Comparison of ENCODE assay signal across 21 cellular contexts in genomic region chr3:71854096-71854495, GRCh38.
DNase-seq lines count a peak whose midpoint lies in the region; ATAC-seq, FAIRE-seq and TF ChIP-seq lines count a peak whose summit lies in the region.
"Had no signal": no experiment of that assay in that cellular context is flagged by ENCODE, and none has a peak within 500 bp of the region (broad histone marks: within the 10 kb centered on the region; RNA-seq: fewer than 3 reads in every experiment).

No MANE protein-coding gene starts in this region.

- H3K36me3 Mint-ChIP-seq in T-helper 2 cell treated with Interferon-gamma antibody and Interleukin-4, amounts not matched to agents 5 μg/mL and 100 μg/mL, for 36 hours (ENCODE audit: low read depth), result no peaks in the 10 kb centered on the region
- H3K36me3 Mint-ChIP-seq: CD8-positive, alpha-beta T cell had no signal

- FAIRE-seq in K562 (lab: Jason Lieb, UNC), result no peak
- FAIRE-seq: GM12878 had no signal

- H3K9me3 Mint-ChIP-seq in T-helper 2 cell treated with Interferon-gamma antibody and Interleukin-4, amounts not matched to agents 5 μg/mL and 100 μg/mL, for 36 hours, result no peaks in the 10 kb centered on the region
- H3K9me3 Mint-ChIP-seq: CD8-positive, alpha-beta T cell; GM23338; HFFc6 had no signal

- no peak overlapping the region for H3K4me3 Mint-ChIP-seq in T-helper 2 cell treated with Interferon-gamma antibody and Interleukin-4, amounts not matched to agents 5 μg/mL and 100 μg/mL, for 36 hours
- H3K4me3 Mint-ChIP-seq: B cell; CD8-positive, alpha-beta T cell; GM23338; HFFc6 had no signal

- no peak for TF ChIP-seq POLR2A in NB4 (IDR thresholded peaks at IDR 0.05; ENCODE audit: extremely low read depth, insufficient read length)
- TF ChIP-seq POLR2A in K562 (conservative IDR thresholded peaks at IDR 0.05), result no peak

- in situ Hi-C loops in K562 (cut with MboI), result loop anchor here (5.0 kb wide), 1 partner anchor 122 kb away; no protein-coding TSS in a partner anchor

- H3K9me3 ChIP-seq in K562 (replicated peaks; ENCODE audit: control insufficient read depth, insufficient read depth, low read depth, low read length), result no peaks in the 10 kb centered on the region

- peaks cover 15% of the 10 kb centered on the region for H3K27me3 Mint-ChIP-seq in T-helper 2 cell treated with Interferon-gamma antibody and Interleukin-4, amounts not matched to agents 5 μg/mL and 100 μg/mL, for 36 hours (ENCODE audit: low read depth)

- intact Hi-C loops in K562 (cut with micrococcal nuclease) (no loop called here), sciatic nerve (cut with DNase I) (no loop called here)

- H3K4me3 ChIP-seq in NB4 (ENCODE audit: low read depth, low read length) (no peak overlapping the region), K562 (no peak overlapping the region)
- H3K4me3 ChIP-seq: BLaER1 treated with 17β-estradiol and CSF1 and Interleukin-3, amounts not matched to agents 10 nM and 100 nM; GM12878; GM23338 had no signal

- no peak overlapping the region for H3K27ac ChIP-seq in K562 (ENCODE audit: extremely low read depth, low read depth, low read length)
- H3K27ac ChIP-seq: BLaER1 treated with 17β-estradiol and CSF1 and Interleukin-3, amounts not matched to agents 10 nM and 100 nM; HL-60 had no signal

- peaks cover 10 to 25% of the 10 kb centered on the region in 2 experiments; a peak in 4 of 5 replicates for H3K27me3 ChIP-seq in K562 (ENCODE audit: control insufficient read depth in 2 of 2, insufficient read depth in 2 of 2, low read length in 2 of 2)
- H3K27me3 ChIP-seq: BLaER1 treated with 17β-estradiol and CSF1 and Interleukin-3, amounts not matched to agents 10 nM and 100 nM had no signal

- no peak for TF ChIP-seq EP300 in K562 (IDR thresholded peaks at IDR 0.05; ENCODE audit: low read length)

- no peak overlapping the region for H3K9ac ChIP-seq in K562 (ENCODE audit: insufficient read depth in 1 of 2, low read depth in 2 of 2, low read length in 2 of 2)
- H3K9ac ChIP-seq: BLaER1 treated with 17β-estradiol and CSF1 and Interleukin-3, amounts not matched to agents 10 nM and 100 nM had no signal

- H3K27ac Mint-ChIP-seq in T-helper 2 cell treated with Interferon-gamma antibody and Interleukin-4, amounts not matched to agents 5 μg/mL and 100 μg/mL, for 36 hours, result no peak overlapping the region
- H3K27ac Mint-ChIP-seq: B cell; CD8-positive, alpha-beta T cell; GM23338; HFFc6 had no signal

- POLR2A ChIA-PET in K562 (lab: Yijun Ruan, JAX), result interaction anchor here (0.8 kb wide), 1 partner anchor 105 kb away, joined by 3 read pairs; no protein-coding TSS in a partner anchor

- TF ChIP-seq CTCF in NB4 (IDR thresholded peaks at IDR 0.05; ENCODE audit: low read depth, low read length) (no peak), K562 (IDR thresholded peaks at IDR 0.05 in 2 of 3, conservative IDR thresholded peaks at IDR 0.05 in 1 of 3; ENCODE audit: insufficient read depth in 2 of 3, low read depth in 1 of 3, low read length in 3 of 3) (no peak)

- no peaks in the 10 kb centered on the region for H3K36me3 ChIP-seq in K562 (ENCODE audit: control insufficient read depth, insufficient read depth, low read length)
- H3K36me3 ChIP-seq: BLaER1 treated with 17β-estradiol and CSF1 and Interleukin-3, amounts not matched to agents 10 nM and 100 nM had no signal

- ATAC-seq in K562 (no peak), left lobe of liver (peak; percentile 44), sciatic nerve (peak; percentile 28)
- ATAC-seq: CD8-positive, alpha-beta T cell; GM12878; GM23338; HCT116 had no signal

- CTCF ChIA-PET in K562 (lab: Yijun Ruan, JAX; ENCODE audit: low intra/inter-chr PET ratio), result no interaction called here

- 0% methylated on average over 5 of the region's 5 CpGs for WGBS in K562 (ENCODE audit: insufficient coverage, low coverage, missing lambda C conversion rate)

- no peaks in the 10 kb centered on the region for H3K79me2 ChIP-seq in K562 (ENCODE audit: control insufficient read depth, insufficient read depth, low read length)

- no peak for TF ChIP-seq RAD21 in K562 (CRISPR knock-in tag; conservative IDR thresholded peaks at IDR 0.05 in 1 of 2, IDR thresholded peaks at IDR 0.05 in 1 of 2)

- H2AFZ ChIP-seq in K562 (ENCODE audit: low read depth, low read length), result no peak overlapping the region
- H2AFZ ChIP-seq: GM23338 had no signal

- H3K9me1 ChIP-seq in K562 (ENCODE audit: control insufficient read depth, insufficient read depth, low read length), result no peaks in the 10 kb centered on the region

- no peak overlapping the region for H3K4me2 ChIP-seq in K562 (ENCODE audit: insufficient read depth, low read length)
- H3K4me2 ChIP-seq: GM23338 had no signal

- H3K4me1 Mint-ChIP-seq in T-helper 2 cell treated with Interferon-gamma antibody and Interleukin-4, amounts not matched to agents 5 μg/mL and 100 μg/mL, for 36 hours (ENCODE audit: low read depth), result peaks cover 3% of the 10 kb centered on the region
- H3K4me1 Mint-ChIP-seq: B cell had no signal

- DNase-seq in NB4 (ENCODE audit: low read depth), result peak; percentile 5
- DNase-seq in K562 (ENCODE audit: extremely low read depth in 1 of 4, low spot score in 3 of 4), result no peak
- DNase-seq in left lobe of liver (ENCODE audit: low spot score), result no peak
- no peak for DNase-seq in sciatic nerve (ENCODE audit: low spot score)
- no peak for DNase-seq in activated CD4-positive, alpha-beta T cell treated with anti-CD3 and anti-CD28 coated beads for 48 hours
- DNase-seq in T-helper 2 cell treated with Interferon-gamma antibody and Interleukin-4, amounts not matched to agents 5 μg/mL and 100 μg/mL, for 36 hours (ENCODE audit: low spot score), result no peak
- DNase-seq in RKO (ENCODE audit: low spot score), result no peak
- DNase-seq: CD8-positive, alpha-beta T cell; DMS 273 treated with DMSO at 0.1 percent for 48 hours; DMS53; DND-41; EL; H7; HFFc6; IMR-90 had no signal

- BruUV-seq in K562 (replicated peaks; lab: Mats Ljungman, UMichigan), result no TSS peak

- H4K20me1 ChIP-seq in K562 (replicated peaks; ENCODE audit: control insufficient read depth, insufficient read depth, low read length), result no peaks in the 10 kb centered on the region
- H4K20me1 ChIP-seq: BLaER1 treated with 17β-estradiol and CSF1 and Interleukin-3, amounts not matched to agents 10 nM and 100 nM had no signal

- no peaks in the 10 kb centered on the region for H3K4me1 ChIP-seq in K562 (replicated peaks in 1 of 2; ENCODE audit: control insufficient read depth in 2 of 2, insufficient read depth in 2 of 2, low read length in 2 of 2)

TF ChIP-seq in K562, 482 proteins besides CTCF, POLR2A, EP300 and RAD21 (continues in another document):
- TF ChIP-seq, protein P1, sequence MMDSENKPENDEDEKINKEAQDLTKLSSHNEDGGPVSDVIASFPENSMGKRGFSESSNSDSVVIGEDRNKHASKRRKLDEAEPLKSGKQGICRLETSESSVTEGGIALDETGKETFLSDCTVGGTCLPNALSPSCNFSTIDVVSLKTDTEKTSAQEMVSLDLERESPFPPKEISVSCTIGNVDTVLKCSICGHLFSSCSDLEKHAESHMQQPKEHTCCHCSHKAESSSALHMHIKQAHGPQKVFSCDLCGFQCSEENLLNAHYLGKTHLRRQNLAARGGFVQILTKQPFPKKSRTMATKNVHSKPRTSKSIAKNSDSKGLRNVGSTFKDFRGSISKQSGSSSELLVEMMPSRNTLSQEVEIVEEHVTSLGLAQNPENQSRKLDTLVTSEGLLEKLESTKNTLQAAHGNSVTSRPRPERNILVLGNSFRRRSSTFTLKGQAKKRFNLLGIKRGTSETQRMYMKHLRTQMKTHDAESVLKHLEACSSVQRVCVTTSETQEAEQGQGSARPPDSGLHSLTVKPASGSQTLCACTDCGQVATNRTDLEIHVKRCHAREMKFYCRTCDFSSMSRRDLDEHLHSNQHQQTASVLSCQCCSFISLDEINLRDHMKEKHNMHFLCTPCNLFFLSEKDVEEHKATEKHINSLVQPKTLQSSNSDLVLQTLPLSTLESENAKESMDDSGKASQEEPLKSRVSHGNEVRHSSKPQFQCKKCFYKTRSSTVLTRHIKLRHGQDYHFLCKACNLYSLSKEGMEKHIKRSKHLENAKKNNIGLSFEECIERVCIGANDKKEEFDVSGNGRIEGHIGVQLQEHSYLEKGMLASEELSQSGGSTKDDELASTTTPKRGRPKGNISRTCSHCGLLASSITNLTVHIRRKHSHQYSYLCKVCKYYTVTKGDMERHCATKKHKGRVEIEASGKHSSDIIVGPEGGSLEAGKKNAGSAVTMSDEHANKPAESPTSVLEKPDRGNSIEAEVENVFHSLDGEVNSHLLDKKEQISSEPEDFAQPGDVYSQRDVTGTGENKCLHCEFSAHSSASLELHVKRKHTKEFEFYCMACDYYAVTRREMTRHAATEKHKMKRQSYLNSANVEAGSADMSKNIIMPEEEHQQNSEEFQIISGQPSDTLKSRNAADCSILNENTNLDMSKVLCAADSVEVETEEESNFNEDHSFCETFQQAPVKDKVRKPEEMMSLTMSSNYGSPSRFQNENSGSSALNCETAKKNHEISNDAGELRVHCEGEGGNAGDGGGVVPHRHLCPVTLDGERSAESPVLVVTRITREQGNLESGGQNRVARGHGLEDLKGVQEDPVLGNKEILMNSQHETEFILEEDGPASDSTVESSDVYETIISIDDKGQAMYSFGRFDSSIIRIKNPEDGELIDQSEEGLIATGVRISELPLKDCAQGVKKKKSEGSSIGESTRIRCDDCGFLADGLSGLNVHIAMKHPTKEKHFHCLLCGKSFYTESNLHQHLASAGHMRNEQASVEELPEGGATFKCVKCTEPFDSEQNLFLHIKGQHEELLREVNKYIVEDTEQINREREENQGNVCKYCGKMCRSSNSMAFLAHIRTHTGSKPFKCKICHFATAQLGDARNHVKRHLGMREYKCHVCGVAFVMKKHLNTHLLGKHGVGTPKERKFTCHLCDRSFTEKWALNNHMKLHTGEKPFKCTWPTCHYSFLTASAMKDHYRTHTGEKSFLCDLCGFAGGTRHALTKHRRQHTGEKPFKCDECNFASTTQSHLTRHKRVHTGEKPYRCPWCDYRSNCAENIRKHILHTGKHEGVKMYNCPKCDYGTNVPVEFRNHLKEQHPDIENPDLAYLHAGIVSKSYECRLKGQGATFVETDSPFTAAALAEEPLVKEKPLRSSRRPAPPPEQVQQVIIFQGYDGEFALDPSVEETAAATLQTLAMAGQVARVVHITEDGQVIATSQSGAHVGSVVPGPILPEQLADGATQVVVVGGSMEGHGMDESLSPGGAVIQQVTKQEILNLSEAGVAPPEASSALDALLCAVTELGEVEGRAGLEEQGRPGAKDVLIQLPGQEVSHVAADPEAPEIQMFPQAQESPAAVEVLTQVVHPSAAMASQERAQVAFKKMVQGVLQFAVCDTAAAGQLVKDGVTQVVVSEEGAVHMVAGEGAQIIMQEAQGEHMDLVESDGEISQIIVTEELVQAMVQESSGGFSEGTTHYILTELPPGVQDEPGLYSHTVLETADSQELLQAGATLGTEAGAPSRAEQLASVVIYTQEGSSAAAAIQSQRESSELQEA (IDR thresholded peaks at IDR 0.05; ENCODE audit: low read depth), result no peak
